Comparison of ENCODE assay signal across 7 cellular contexts in genomic region chr9:8903077-8903476, GRCh38.
"Had no signal": no experiment of that assay in that cellular context is flagged by ENCODE, and none has a peak within 500 bp of the region (broad histone marks: within the 10 kb centered on the region; RNA-seq: fewer than 3 reads in every experiment).

No MANE protein-coding gene starts in this region.

- H3K27ac ChIP-seq: HL-60 had no signal

- H3K4me3 ChIP-seq: GM23338 had no signal

- FAIRE-seq: H1, H54, HepG2 had no signal

- H3K4me2 ChIP-seq: GM23338 had no signal

- DNase-seq: H9, HCEC 1CT had no signal

- ATAC-seq: GM23338, HepG2 had no signal
